In the genomic region with DNA sequence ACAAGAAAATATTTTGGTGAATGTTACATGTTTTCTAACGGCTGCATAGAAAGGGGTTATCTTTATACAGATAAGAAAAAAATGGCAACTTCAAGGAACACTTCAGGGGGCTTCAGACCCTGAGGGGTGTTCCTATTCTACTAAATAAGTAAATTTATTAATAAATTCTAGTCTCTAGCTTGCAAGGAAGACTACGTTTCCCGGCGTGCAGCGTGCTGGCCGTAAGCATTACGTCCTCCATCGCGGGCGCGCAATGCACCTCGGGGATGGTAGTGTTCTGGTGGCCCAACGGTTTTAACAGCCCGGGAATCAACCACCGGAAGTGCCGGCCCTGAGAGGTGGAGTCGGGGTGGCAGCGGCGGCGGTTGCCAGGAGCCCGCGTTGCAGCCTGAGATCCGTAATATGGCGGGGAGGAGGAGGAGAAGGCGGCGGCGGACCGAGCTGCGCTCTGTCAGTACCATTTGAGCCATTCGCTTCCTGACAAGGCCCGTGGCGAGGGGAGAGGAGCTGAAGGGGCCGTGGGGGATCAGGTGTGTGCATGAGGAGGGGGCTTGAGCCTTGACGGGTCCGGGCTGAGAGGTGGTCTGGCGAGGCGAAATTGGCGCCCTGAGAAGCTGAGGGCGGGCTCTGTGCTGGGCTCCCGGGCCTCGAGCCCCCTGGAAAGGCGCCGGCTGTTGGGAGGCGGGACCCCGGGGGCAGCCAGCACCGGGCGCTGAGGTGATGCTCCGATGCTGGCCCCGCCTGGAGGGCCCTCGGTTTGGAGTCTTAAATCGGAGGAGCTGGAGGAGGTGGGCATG, we compare ENCODE assay signal across 1 cellular context.
TF ChIP-seq lines count a peak whose summit lies in the region.

A gene with protein sequence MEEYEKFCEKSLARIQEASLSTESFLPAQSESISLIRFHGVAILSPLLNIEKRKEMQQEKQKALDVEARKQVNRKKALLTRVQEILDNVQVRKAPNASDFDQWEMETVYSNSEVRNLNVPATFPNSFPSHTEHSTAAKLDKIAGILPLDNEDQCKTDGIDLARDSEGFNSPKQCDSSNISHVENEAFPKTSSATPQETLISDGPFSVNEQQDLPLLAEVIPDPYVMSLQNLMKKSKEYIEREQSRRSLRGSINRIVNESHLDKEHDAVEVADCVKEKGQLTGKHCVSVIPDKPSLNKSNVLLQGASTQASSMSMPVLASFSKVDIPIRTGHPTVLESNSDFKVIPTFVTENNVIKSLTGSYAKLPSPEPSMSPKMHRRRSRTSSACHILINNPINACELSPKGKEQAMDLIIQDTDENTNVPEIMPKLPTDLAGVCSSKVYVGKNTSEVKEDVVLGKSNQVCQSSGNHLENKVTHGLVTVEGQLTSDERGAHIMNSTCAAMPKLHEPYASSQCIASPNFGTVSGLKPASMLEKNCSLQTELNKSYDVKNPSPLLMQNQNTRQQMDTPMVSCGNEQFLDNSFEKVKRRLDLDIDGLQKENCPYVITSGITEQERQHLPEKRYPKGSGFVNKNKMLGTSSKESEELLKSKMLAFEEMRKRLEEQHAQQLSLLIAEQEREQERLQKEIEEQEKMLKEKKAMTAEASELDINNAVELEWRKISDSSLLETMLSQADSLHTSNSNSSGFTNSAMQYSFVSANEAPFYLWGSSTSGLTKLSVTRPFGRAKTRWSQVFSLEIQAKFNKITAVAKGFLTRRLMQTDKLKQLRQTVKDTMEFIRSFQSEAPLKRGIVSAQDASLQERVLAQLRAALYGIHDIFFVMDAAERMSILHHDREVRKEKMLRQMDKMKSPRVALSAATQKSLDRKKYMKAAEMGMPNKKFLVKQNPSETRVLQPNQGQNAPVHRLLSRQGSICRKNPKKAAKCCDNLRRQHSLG (plus strand): TSS at position 384 of the 797 bp plus-strand sequence. CDS start 3,940 bp downstream, outside the sequence.

TF ChIP-seq in K562, 482 proteins besides CTCF, POLR2A, EP300 and RAD21 (continued from another document and continues in another):
- TF ChIP-seq, protein P1, sequence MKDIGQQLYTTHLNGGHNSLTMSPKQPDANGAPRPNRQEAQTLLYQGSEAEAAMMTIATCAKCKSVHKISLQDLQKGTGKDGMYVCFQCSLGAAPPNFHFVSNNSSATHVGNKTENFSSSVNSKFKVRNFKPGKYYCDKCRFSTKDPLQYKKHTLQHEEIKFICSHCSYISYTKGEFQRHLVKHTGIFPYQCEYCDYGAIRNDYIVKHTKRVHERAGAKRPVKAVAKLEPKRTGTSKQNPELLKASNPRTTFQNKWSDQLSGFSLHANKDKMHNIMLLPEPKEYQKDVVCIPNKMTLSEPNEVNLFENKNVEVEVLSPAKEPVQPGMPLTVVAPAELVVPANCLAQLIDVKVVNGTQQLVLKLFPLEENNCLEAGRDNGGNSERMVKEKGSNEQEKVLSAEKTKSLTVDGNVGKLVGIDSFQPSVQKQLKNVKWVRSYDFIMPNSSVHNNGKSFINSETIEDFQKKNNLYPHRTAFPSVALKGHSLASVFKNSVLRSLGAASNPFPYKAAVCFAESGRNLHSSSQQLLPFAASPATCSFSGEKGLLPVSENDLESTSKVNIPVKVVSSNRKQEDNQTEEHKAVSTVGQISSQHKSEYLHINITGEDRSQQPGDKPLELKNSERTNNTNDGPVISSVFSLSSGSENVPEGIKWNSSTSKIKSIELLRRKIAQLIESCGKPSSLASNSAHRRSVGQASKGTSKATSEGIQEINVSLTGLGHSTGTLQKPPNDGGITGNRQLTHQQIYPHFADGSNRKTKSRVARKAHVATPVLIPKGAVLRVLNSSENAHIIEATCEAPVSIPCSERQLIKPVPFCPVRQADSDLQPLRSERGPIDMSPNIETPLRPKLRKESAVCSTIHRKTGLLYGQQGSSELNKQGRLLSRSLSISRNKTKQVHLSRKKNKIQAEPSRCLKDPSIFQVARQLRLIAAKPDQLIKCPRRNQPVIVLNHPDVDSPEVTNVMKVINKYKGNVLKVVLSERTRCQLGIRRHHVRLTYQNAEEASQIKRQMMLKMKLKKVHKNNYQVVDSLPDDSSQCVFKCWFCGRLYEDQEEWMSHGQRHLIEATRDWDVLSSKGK (CRISPR knock-in tag; IDR thresholded peaks at IDR 0.05), result no peak
- TF ChIP-seq, protein P2, sequence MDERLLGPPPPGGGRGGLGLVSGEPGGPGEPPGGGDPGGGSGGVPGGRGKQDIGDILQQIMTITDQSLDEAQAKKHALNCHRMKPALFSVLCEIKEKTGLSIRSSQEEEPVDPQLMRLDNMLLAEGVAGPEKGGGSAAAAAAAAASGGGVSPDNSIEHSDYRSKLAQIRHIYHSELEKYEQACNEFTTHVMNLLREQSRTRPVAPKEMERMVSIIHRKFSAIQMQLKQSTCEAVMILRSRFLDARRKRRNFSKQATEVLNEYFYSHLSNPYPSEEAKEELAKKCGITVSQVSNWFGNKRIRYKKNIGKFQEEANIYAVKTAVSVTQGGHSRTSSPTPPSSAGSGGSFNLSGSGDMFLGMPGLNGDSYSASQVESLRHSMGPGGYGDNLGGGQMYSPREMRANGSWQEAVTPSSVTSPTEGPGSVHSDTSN (CRISPR knock-in tag; IDR thresholded peaks at IDR 0.05; ENCODE audit: low read depth), result no peak
- TF ChIP-seq, protein P2 (tag; conservative IDR thresholded peaks at IDR 0.05; ENCODE audit: low read depth), result no peak
- no peak for TF ChIP-seq ZNF699 (CRISPR knock-in tag; IDR thresholded peaks at IDR 0.05; ENCODE audit: insufficient replicate concordance)
- 0 out of 2 replicates have a peak, but pooled peaks have one; percentile 16 for TF ChIP-seq HLTF (IDR thresholded peaks at IDR 0.05)
- 0 out of 2 replicates have a peak, but pooled peaks have one; percentile 33 for TF ChIP-seq NFRKB (IDR thresholded peaks at IDR 0.05; ENCODE audit: low read depth)
- TF ChIP-seq ZNF766 (CRISPR knock-in tag; conservative IDR thresholded peaks at IDR 0.05), result peak; percentile 93
- TF ChIP-seq, protein P3, sequence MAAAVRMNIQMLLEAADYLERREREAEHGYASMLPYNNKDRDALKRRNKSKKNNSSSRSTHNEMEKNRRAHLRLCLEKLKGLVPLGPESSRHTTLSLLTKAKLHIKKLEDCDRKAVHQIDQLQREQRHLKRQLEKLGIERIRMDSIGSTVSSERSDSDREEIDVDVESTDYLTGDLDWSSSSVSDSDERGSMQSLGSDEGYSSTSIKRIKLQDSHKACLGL (CRISPR knock-in tag; IDR thresholded peaks at IDR 0.05; ENCODE audit: borderline replicate concordance, poor library complexity, severe bottlenecking), result no peak
- TF ChIP-seq, protein P4, sequence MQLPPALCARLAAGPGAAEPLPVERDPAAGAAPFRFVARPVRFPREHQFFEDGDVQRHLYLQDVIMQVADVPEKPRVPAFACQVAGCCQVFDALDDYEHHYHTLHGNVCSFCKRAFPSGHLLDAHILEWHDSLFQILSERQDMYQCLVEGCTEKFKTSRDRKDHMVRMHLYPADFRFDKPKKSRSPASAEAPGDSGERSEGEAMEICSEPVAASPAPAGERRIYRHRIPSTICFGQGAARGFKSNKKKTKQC (CRISPR knock-in tag; IDR thresholded peaks at IDR 0.05), result 0 out of 2 replicates have a peak, but pooled peaks have one; percentile 37
- no peak for TF ChIP-seq FIP1L1 (IDR thresholded peaks at IDR 0.05; ENCODE audit: low read depth, low read length, poor library complexity, severe bottlenecking)
- TF ChIP-seq, protein P5, sequence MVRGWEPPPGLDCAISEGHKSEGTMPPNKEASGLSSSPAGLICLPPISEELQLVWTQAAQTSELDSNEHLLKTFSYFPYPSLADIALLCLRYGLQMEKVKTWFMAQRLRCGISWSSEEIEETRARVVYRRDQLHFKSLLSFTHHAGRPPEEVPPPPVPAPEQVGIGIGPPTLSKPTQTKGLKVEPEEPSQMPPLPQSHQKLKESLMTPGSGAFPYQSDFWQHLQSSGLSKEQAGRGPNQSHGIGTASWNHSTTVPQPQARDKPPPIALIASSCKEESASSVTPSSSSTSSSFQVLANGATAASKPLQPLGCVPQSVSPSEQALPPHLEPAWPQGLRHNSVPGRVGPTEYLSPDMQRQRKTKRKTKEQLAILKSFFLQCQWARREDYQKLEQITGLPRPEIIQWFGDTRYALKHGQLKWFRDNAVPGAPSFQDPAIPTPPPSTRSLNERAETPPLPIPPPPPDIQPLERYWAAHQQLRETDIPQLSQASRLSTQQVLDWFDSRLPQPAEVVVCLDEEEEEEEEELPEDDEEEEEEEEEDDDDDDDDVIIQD (CRISPR knock-in tag; IDR thresholded peaks at IDR 0.05), result no peak
- no peak for TF ChIP-seq ARID1B (IDR thresholded peaks at IDR 0.05)
- TF ChIP-seq, protein P6, sequence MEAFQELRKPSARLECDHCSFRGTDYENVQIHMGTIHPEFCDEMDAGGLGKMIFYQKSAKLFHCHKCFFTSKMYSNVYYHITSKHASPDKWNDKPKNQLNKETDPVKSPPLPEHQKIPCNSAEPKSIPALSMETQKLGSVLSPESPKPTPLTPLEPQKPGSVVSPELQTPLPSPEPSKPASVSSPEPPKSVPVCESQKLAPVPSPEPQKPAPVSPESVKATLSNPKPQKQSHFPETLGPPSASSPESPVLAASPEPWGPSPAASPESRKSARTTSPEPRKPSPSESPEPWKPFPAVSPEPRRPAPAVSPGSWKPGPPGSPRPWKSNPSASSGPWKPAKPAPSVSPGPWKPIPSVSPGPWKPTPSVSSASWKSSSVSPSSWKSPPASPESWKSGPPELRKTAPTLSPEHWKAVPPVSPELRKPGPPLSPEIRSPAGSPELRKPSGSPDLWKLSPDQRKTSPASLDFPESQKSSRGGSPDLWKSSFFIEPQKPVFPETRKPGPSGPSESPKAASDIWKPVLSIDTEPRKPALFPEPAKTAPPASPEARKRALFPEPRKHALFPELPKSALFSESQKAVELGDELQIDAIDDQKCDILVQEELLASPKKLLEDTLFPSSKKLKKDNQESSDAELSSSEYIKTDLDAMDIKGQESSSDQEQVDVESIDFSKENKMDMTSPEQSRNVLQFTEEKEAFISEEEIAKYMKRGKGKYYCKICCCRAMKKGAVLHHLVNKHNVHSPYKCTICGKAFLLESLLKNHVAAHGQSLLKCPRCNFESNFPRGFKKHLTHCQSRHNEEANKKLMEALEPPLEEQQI (IDR thresholded peaks at IDR 0.05), result no peak
- TF ChIP-seq RFX7 (CRISPR knock-in tag; IDR thresholded peaks at IDR 0.05), result no peak
- TF ChIP-seq ZNF140 (CRISPR knock-in tag; IDR thresholded peaks at IDR 0.05), result no peak
- no peak for TF ChIP-seq ZNF445 (CRISPR knock-in tag; IDR thresholded peaks at IDR 0.05; ENCODE audit: low read depth)
- no peak for TF ChIP-seq NFATC3 (IDR thresholded peaks at IDR 0.05)
- TF ChIP-seq ZNF324 (CRISPR knock-in tag; IDR thresholded peaks at IDR 0.05), result no peak
- TF ChIP-seq LCOR (CRISPR knock-in tag; IDR thresholded peaks at IDR 0.05), result no peak
- no peak for TF ChIP-seq ZNF507 (tag; conservative IDR thresholded peaks at IDR 0.05)
- TF ChIP-seq L3MBTL2 (IDR thresholded peaks at IDR 0.05), result no peak
- no peak for TF ChIP-seq SRSF1 (IDR thresholded peaks at IDR 0.05; ENCODE audit: low read depth, low read length)
- TF ChIP-seq RUNX1 (IDR thresholded peaks at IDR 0.05; ENCODE audit: low read depth), result no peak
- no peak for TF ChIP-seq ZNF436 (CRISPR knock-in tag; IDR thresholded peaks at IDR 0.05)
- TF ChIP-seq KAT7 (CRISPR knock-in tag; IDR thresholded peaks at IDR 0.05; ENCODE audit: borderline replicate concordance), result no peak
- no peak for TF ChIP-seq RBM25 (IDR thresholded peaks at IDR 0.05; ENCODE audit: low read depth, low read length, severe bottlenecking)
- no peak for TF ChIP-seq PPARD (CRISPR knock-in tag; IDR thresholded peaks at IDR 0.05)
- no peak for TF ChIP-seq SAFB2 (IDR thresholded peaks at IDR 0.05; ENCODE audit: borderline replicate concordance, low read depth, low read length, severe bottlenecking)
- no peak; a peak in 1 of 4 replicates for TF ChIP-seq KDM4B (IDR thresholded peaks at IDR 0.05; ENCODE audit: borderline replicate concordance in 2 of 2, low read depth in 1 of 2)
- TF ChIP-seq SAP30 (IDR thresholded peaks at IDR 0.05; ENCODE audit: borderline replicate concordance, insufficient read depth, low read depth, low read length, poor library complexity, severe bottlenecking), result peak; percentile 90
- TF ChIP-seq MCM5 (IDR thresholded peaks at IDR 0.05; ENCODE audit: low read depth), result no peak
- TF ChIP-seq NONO (IDR thresholded peaks at IDR 0.05; ENCODE audit: low read depth in 2 of 2, low read length in 1 of 2), result no peak
- no peak for TF ChIP-seq ZNF384 (IDR thresholded peaks at IDR 0.05; ENCODE audit: low read depth, low read length)
- no peak for TF ChIP-seq PHF20 (IDR thresholded peaks at IDR 0.05; ENCODE audit: partially characterized antibody)
- no peak for TF ChIP-seq CBFA2T3 (IDR thresholded peaks at IDR 0.05)
- no peak for TF ChIP-seq ZNF134 (CRISPR knock-in tag; conservative IDR thresholded peaks at IDR 0.05)
- TF ChIP-seq, protein P7, sequence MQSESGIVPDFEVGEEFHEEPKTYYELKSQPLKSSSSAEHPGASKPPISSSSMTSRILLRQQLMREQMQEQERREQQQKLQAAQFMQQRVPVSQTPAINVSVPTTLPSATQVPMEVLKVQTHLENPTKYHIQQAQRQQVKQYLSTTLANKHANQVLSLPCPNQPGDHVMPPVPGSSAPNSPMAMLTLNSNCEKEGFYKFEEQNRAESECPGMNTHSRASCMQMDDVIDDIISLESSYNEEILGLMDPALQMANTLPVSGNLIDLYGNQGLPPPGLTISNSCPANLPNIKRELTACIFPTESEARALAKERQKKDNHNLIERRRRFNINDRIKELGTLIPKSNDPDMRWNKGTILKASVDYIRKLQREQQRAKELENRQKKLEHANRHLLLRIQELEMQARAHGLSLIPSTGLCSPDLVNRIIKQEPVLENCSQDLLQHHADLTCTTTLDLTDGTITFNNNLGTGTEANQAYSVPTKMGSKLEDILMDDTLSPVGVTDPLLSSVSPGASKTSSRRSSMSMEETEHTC (IDR thresholded peaks at IDR 0.05), result no peak
- peak; percentile 94 for TF ChIP-seq POLR2G (IDR thresholded peaks at IDR 0.05; ENCODE audit: low read depth, low read length)
- TF ChIP-seq TEAD1 (CRISPR knock-in tag; IDR thresholded peaks at IDR 0.05), result no peak; a peak in 2 of 4 replicates
- no peak for TF ChIP-seq SLC30A9 (CRISPR knock-in tag; IDR thresholded peaks at IDR 0.05)
- TF ChIP-seq CBX2 (IDR thresholded peaks at IDR 0.05; ENCODE audit: insufficient read depth, low read length, poor library complexity, severe bottlenecking), result no peak
- no peak for TF ChIP-seq PML (IDR thresholded peaks at IDR 0.05; ENCODE audit: low read length)
- TF ChIP-seq ZBTB8A (IDR thresholded peaks at IDR 0.05; ENCODE audit: partially characterized antibody), result no peak
